In the genomic region with DNA sequence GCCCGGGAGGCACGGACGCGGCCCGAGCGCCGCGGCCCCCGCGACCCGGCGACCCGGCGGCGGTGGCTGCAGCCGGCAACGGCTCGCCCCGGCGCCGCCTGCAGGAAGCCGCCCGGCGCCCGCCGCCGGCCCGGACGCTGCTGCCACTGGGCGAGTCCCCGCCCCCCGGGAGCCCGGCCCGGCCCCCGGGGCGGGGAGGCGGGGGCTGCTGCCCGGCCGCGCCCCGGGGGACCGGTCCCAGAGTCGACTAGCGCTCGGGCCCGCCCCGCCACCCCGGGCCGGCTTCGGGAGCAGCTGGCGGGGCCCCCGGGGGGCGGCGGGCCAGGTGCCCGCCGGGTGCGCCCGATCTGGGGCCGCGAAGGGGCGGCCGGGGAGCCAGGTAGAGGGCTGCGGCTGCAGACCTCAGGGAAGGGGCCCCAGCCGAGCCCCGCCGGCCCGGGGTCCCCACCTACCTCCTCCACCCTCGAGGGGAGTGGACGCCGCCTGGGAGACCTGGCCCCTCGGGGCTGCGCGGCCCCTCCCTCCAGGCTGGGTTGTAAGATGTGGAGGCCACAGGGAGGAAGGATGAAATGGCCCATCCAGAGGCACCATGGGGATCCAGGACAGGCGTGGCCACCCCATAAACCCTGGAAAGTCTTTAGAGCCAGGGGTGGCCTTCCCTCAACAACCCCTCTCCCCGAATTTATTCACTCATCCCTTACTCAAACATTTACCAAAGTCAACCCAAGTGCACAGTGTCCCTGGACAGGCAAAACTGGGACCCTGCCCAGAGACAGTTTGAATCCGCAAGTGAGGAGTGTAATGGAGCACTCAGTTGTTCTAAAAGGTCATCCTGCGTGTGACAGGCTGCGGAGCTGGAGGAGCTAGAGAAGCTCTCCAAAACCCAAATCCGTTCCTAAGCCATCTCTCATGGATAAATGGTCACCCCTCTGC, we compare ENCODE assay signal across 8 cellular contexts. TPM values are rescaled to one million over a fixed set of nuclear protein-coding genes. Genes with fewer than 3 reads are reported as not detected.
A peak's percentile ranks its signal among the peaks of the same experiment; 100 is the strongest.
DNase-seq lines count a peak whose midpoint lies in the region; ATAC-seq and TF ChIP-seq lines count a peak whose summit lies in the region.

A gene with protein sequence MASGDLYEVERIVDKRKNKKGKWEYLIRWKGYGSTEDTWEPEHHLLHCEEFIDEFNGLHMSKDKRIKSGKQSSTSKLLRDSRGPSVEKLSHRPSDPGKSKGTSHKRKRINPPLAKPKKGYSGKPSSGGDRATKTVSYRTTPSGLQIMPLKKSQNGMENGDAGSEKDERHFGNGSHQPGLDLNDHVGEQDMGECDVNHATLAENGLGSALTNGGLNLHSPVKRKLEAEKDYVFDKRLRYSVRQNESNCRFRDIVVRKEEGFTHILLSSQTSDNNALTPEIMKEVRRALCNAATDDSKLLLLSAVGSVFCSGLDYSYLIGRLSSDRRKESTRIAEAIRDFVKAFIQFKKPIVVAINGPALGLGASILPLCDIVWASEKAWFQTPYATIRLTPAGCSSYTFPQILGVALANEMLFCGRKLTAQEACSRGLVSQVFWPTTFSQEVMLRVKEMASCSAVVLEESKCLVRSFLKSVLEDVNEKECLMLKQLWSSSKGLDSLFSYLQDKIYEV (minus strand): TSS at position 148 of the 933 bp plus-strand sequence. CDS start 425 bp downstream, outside the sequence.

- ATAC-seq in GM18909 (IDR thresholded peaks at IDR 0.05; ENCODE audit: poor library complexity, unreplicated experiment) (peak; percentile 75), HG03280 (IDR thresholded peaks at IDR 0.05; ENCODE audit: unreplicated experiment) (peak; percentile 66)

- WGBS in liver = 5% methylated on average over 79 of the region's 79 CpGs

- H3K9me3 ChIP-seq in colonic mucosa (no peaks in the 10 kb centered on the region), liver (ENCODE audit: control insufficient read depth in 4 of 4, low read length in 3 of 4) (no peaks in the 10 kb centered on the region)

- H3K4me1 ChIP-seq in colonic mucosa (no peaks in the 10 kb centered on the region), liver (ENCODE audit: control insufficient read depth in 4 of 4, insufficient read depth in 4 of 4, low read length in 3 of 4) (peaks cover 2 to 5% (median 3%) of the 10 kb centered on the region in 4 donors)

- H3K27ac ChIP-seq in VCaP = peak within 1 kb of the TSS; percentile 72
- no peak within 1 kb of the TSS for H3K27ac ChIP-seq in colonic mucosa
- peak within 1 kb of the TSS; percentile 56 for H3K27ac ChIP-seq in liver (ENCODE audit: low read depth in 1 of 2, low read length in 2 of 2)

- H3K4me3 ChIP-seq in colonic mucosa (peak within 1 kb of the TSS; percentile 52), liver (ENCODE audit: low read depth in 1 of 3, low read length in 3 of 3) (peak within 1 kb of the TSS; percentile 62 to 93 (median 84))

- H3K9ac ChIP-seq in colonic mucosa (ENCODE audit: low read depth in 2 of 2, low read length in 2 of 2) = peak within 1 kb of the TSS in 1 of 2 donors; percentile 60
- no peak within 1 kb of the TSS for H3K9ac ChIP-seq in liver (ENCODE audit: low read depth in 1 of 2, low read length in 2 of 2)

- TF ChIP-seq CTCF in VCaP (conservative IDR thresholded peaks at IDR 0.05) (no peak), colonic mucosa (IDR thresholded peaks at IDR 0.05) (no peak), liver (IDR thresholded peaks at IDR 0.05; ENCODE audit: low read depth, low read length, missing input control) (no peak)

- H3K36me3 ChIP-seq in colonic mucosa = no peaks in the 10 kb centered on the region
- no peaks in the 10 kb centered on the region for H3K36me3 ChIP-seq in liver (ENCODE audit: control insufficient read depth in 4 of 4, insufficient read depth in 3 of 4, low read depth in 1 of 4, low read length in 3 of 4)

- no peak for TF ChIP-seq RAD21 in liver (IDR thresholded peaks at IDR 0.05)

- intact Hi-C loops in colonic mucosa (cut with DNase I) = loop anchor here (10.0 kb wide), 1 partner anchor 260 kb away; a partner anchor contains a TSS

- H3K27me3 ChIP-seq in colonic mucosa (no peaks in the 10 kb centered on the region), liver (ENCODE audit: control insufficient read depth in 4 of 4, insufficient read depth in 4 of 4, low read length in 3 of 4) (no peaks in the 10 kb centered on the region)

- DNase-seq in 8988T (peak; percentile 95), colonic mucosa (peak; percentile 49), DMS79 (lab: John Stamatoyannopoulos, UW) (no peak)
- DNase-seq in stimulated activated CD8-positive, alpha-beta memory T cell treated with anti-CD3 and anti-CD28 coated beads, Interleukin-15, amount 100 ng/mL, for 24 hours (ENCODE audit: low read depth) = peak; percentile 8

TF ChIP-seq in liver, 16 proteins besides CTCF, POLR2A, EP300 and RAD21:
- TF ChIP-seq, protein P1, sequence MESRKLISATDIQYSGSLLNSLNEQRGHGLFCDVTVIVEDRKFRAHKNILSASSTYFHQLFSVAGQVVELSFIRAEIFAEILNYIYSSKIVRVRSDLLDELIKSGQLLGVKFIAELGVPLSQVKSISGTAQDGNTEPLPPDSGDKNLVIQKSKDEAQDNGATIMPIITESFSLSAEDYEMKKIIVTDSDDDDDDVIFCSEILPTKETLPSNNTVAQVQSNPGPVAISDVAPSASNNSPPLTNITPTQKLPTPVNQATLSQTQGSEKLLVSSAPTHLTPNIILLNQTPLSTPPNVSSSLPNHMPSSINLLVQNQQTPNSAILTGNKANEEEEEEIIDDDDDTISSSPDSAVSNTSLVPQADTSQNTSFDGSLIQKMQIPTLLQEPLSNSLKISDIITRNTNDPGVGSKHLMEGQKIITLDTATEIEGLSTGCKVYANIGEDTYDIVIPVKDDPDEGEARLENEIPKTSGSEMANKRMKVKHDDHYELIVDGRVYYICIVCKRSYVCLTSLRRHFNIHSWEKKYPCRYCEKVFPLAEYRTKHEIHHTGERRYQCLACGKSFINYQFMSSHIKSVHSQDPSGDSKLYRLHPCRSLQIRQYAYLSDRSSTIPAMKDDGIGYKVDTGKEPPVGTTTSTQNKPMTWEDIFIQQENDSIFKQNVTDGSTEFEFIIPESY (IDR thresholded peaks at IDR 0.05) = no peak
- TF ChIP-seq FOXA2 (IDR thresholded peaks at IDR 0.05) (no peak), HNF4G (IDR thresholded peaks at IDR 0.05) (no peak), TAF1 (conservative IDR thresholded peaks at IDR 0.05) (no peak), FOXA1 (IDR thresholded peaks at IDR 0.05) (no peak), HNF4A (conservative IDR thresholded peaks at IDR 0.05) (no peak), EGR1 (IDR thresholded peaks at IDR 0.05; ENCODE audit: low read depth in 2 of 2) (no peak)
- TF ChIP-seq, protein P2, sequence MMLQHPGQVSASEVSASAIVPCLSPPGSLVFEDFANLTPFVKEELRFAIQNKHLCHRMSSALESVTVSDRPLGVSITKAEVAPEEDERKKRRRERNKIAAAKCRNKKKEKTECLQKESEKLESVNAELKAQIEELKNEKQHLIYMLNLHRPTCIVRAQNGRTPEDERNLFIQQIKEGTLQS (IDR thresholded peaks at IDR 0.05) = no peak

RNA-seq across cellular contexts. Expression of the gene that starts here (rescaled TPM):
- total RNA-seq in colonic mucosa (1 to 10 TPM; 4.8 TPM), liver (1 to 10 TPM in 1 of 2 donors, under 1 TPM in 1; 0.84 to 4.1 TPM)
- polyA plus RNA-seq in liver = 1 to 10 TPM; 1.6 to 3.1 TPM
